ENCODE assay signal across 27 cellular contexts in the genomic region with DNA sequence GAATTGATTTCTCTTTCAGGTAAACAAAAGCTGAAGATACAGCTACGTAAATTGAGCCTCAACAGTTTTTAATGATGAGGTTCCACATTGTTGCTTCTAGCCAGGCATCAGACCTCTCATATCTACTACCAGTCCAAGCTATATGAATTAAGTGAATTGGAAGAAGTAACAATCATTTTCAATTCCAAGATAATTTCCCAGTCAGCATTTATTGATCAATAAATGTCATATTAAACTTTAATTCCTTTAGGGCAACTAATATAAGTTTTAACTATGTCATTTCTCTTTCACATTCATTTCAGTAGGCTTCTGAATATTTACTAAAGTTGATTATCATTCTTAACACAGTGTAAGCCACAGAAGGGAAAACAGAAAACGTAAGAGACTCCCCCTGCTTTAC.
DNase-seq lines count a peak whose midpoint lies in the region; ATAC-seq, FAIRE-seq and TF ChIP-seq lines count a peak whose summit lies in the region.
"Had no signal": no experiment of that assay in that cellular context is flagged by ENCODE, and none has a peak within 500 bp of the region (broad histone marks: within the 10 kb centered on the region; RNA-seq: fewer than 3 reads in every experiment).

No MANE protein-coding gene starts in this region.

- H3K4me3 ChIP-seq in mammary epithelial cell (replicated peaks in 1 of 3; ENCODE audit: insufficient read depth in 1 of 3, low read depth in 2 of 3, low read length in 3 of 3) (no peak overlapping the region), A549 (no peak overlapping the region), smooth muscle cell (no peak overlapping the region)
- H3K4me3 ChIP-seq: BLaER1, GM12878 had no signal

- no peak for DNase-seq in MCF 10A (ENCODE audit: unreplicated experiment)
- no peak for DNase-seq in mammary epithelial cell
- no peak for DNase-seq in A549 (ENCODE audit: low read depth in 1 of 2, low spot score in 1 of 2)
- DNase-seq in OCI-M1 (lab: John Stamatoyannopoulos, UW) = peak; percentile 5
- no peak for DNase-seq in smooth muscle cell (lab: John Stamatoyannopoulos, UW; ENCODE audit: unreplicated experiment)
- DNase-seq in NCI-H774 (lab: John Stamatoyannopoulos, UW) = no peak
- DNase-seq: ACHN; BE2C; C1 segment of cervical spinal cord; CD4-positive, alpha-beta memory T cell; CD4-positive, CD25-positive, alpha-beta regulatory T cell; CD8-positive, alpha-beta memory T cell; COR-L47; DMS 273 treated with DMSO at 0.1 percent for 48 hours; DMS153; DMS53; DMS79; DND-41; EL; GDM1 had no signal

- 34% methylated on average over 2 of the region's 2 CpGs for WGBS in mammary epithelial cell (ENCODE audit: low coverage, missing lambda C conversion rate)
- 23% methylated on average over 2 of the region's 2 CpGs for WGBS in A549 (ENCODE audit: missing lambda C conversion rate)
- 87% methylated on average over 2 of the region's 2 CpGs for WGBS in smooth muscle cell (ENCODE audit: low lambda C conversion rate)

- no peak for TF ChIP-seq EP300 in A549 (IDR thresholded peaks at IDR 0.05)

- H3K27me3 Mint-ChIP-seq in MCF 10A (ENCODE audit: insufficient read depth, unreplicated experiment) = no peaks in the 10 kb centered on the region
- H3K27me3 Mint-ChIP-seq: CD4-positive, alpha-beta memory T cell; CD4-positive, CD25-positive, alpha-beta regulatory T cell; CD8-positive, alpha-beta memory T cell had no signal

- BruUV-seq in MCF 10A (replicated peaks; lab: Mats Ljungman, UMichigan) (no TSS peak), mammary epithelial cell (replicated peaks; lab: Mats Ljungman, UMichigan) (no TSS peak)

- no peaks in the 10 kb centered on the region for H3K4me1 ChIP-seq in mammary epithelial cell (ENCODE audit: insufficient read depth, low read length)
- H3K4me1 ChIP-seq in A549 = no peaks in the 10 kb centered on the region
- H3K4me1 ChIP-seq in smooth muscle cell (ENCODE audit: low read depth) = peaks cover 10% of the 10 kb centered on the region
- H3K4me1 ChIP-seq: BE2C, BLaER1 had no signal

- H3K27me3 ChIP-seq in mammary epithelial cell (ENCODE audit: insufficient read depth, low read length) (no peaks in the 10 kb centered on the region), smooth muscle cell (ENCODE audit: low read depth) (no peaks in the 10 kb centered on the region)
- H3K27me3 ChIP-seq: BE2C, BLaER1 had no signal

- H3K4me1 Mint-ChIP-seq in MCF 10A (ENCODE audit: insufficient read depth, unreplicated experiment) = peaks cover 12% of the 10 kb centered on the region
- H3K4me1 Mint-ChIP-seq: CD14-positive monocyte; CD4-positive, CD25-positive, alpha-beta regulatory T cell; CD8-positive, alpha-beta memory T cell had no signal

- H3K36me3 ChIP-seq in mammary epithelial cell (ENCODE audit: insufficient read depth, low read length) = no peaks in the 10 kb centered on the region
- H3K36me3 ChIP-seq in smooth muscle cell (ENCODE audit: low read depth) = no peaks in the 10 kb centered on the region
- H3K36me3 ChIP-seq: BE2C, BLaER1 had no signal

- no peak overlapping the region for H3K4me3 Mint-ChIP-seq in MCF 10A (ENCODE audit: unreplicated experiment)
- H3K4me3 Mint-ChIP-seq: CD14-positive monocyte; CD4-positive, alpha-beta memory T cell; CD4-positive, CD25-positive, alpha-beta regulatory T cell; CD8-positive, alpha-beta memory T cell had no signal

- POLR2A ChIA-PET in MCF 10A (lab: Yijun Ruan, JAX) (no interaction called here), A549 (lab: Yijun Ruan, JAX) (no interaction called here)

- in situ Hi-C loops in mammary epithelial cell (cut with MboI; ENCODE audit: low sequenced_read_pairs in 2 of 2) = no loop called here

- peaks cover 18% of the 10 kb centered on the region for H3K9me3 ChIP-seq in mammary epithelial cell (replicated peaks; ENCODE audit: insufficient read depth, low read length)
- no peaks in the 10 kb centered on the region for H3K9me3 ChIP-seq in A549
- no peaks in the 10 kb centered on the region for H3K9me3 ChIP-seq in smooth muscle cell (replicated peaks; ENCODE audit: low read depth)
- H3K9me3 ChIP-seq: BE2C, BLaER1 had no signal

- H2AFZ ChIP-seq in mammary epithelial cell (ENCODE audit: low read depth, low read length) (no peak overlapping the region), smooth muscle cell (ENCODE audit: low read depth) (peak overlapping the region; percentile 80)

- intact Hi-C loops in MCF 10A (cut with micrococcal nuclease) = loop anchor here (10.0 kb wide), 1 partner anchor 631 kb away; no protein-coding TSS in a partner anchor
- intact Hi-C loops in mammary epithelial cell (cut with micrococcal nuclease) = no loop called here

- H3K27ac Mint-ChIP-seq in MCF 10A (ENCODE audit: low read depth, unreplicated experiment) = peak overlapping the region; percentile 50
- H3K27ac Mint-ChIP-seq: CD14-positive monocyte; CD4-positive, alpha-beta memory T cell; CD4-positive, CD25-positive, alpha-beta regulatory T cell; CD8-positive, alpha-beta memory T cell had no signal

- H3K9me3 Mint-ChIP-seq in MCF 10A (ENCODE audit: unreplicated experiment) = no peaks in the 10 kb centered on the region

- H4K20me1 ChIP-seq in mammary epithelial cell (ENCODE audit: insufficient read depth, low read length) = no peaks in the 10 kb centered on the region
- H4K20me1 ChIP-seq in smooth muscle cell (ENCODE audit: low read depth) = no peaks in the 10 kb centered on the region
- H4K20me1 ChIP-seq: BLaER1 had no signal

- H3K9ac ChIP-seq in mammary epithelial cell (ENCODE audit: insufficient read depth, low read length) = no peak overlapping the region
- H3K9ac ChIP-seq in smooth muscle cell (ENCODE audit: low read depth) = no peak overlapping the region
- H3K9ac ChIP-seq: BLaER1 had no signal

- CTCF ChIA-PET in MCF 10A (lab: Yijun Ruan, JAX) = interaction anchor here (0.6 kb wide), 1 partner anchor 1635 kb away, joined by 3 read pairs; no protein-coding TSS in a partner anchor
- CTCF ChIA-PET in mammary epithelial cell (lab: Charles Lee; ENCODE audit: low non-redundant PET) = no interaction called here
- CTCF ChIA-PET in A549 (lab: Yijun Ruan, JAX) = no interaction called here

- ATAC-seq in A549 (no peak), HG03280 (IDR thresholded peaks at IDR 0.05; ENCODE audit: unreplicated experiment) (no peak)
- ATAC-seq: GM12878 had no signal

- no peaks in the 10 kb centered on the region for H3F3A ChIP-seq in smooth muscle cell (ENCODE audit: low read depth)

- no peak for TF ChIP-seq RAD21 in A549 (conservative IDR thresholded peaks at IDR 0.05 in 1 of 2, IDR thresholded peaks at IDR 0.05 in 1 of 2)

- dilution Hi-C loops in mammary epithelial cell (cut with HindIII; ENCODE audit: low sequenced_read_pairs) = no loop called here

- no peak for FAIRE-seq in A549 (lab: Jason Lieb, UNC)
- FAIRE-seq: GM12878, GM12892, GM18507 had no signal

- no peak overlapping the region for H3K4me2 ChIP-seq in mammary epithelial cell (ENCODE audit: insufficient read depth, low read depth, low read length)
- no peak overlapping the region for H3K4me2 ChIP-seq in A549
- H3K4me2 ChIP-seq in smooth muscle cell = no peak overlapping the region
- H3K4me2 ChIP-seq: BLaER1 had no signal

- no peak overlapping the region for H3K27ac ChIP-seq in mammary epithelial cell (ENCODE audit: insufficient read depth, low read depth, low read length)
- H3K27ac ChIP-seq in A549 = no peak overlapping the region
- H3K27ac ChIP-seq in smooth muscle cell (ENCODE audit: low read depth) = peak overlapping the region; percentile 17
- H3K27ac ChIP-seq: 22Rv1, BLaER1 had no signal

- no peaks in the 10 kb centered on the region for H3K36me3 Mint-ChIP-seq in MCF 10A (ENCODE audit: insufficient read depth, unreplicated experiment)
- H3K36me3 Mint-ChIP-seq: CD14-positive monocyte; CD4-positive, alpha-beta memory T cell; CD4-positive, CD25-positive, alpha-beta regulatory T cell; CD8-positive, alpha-beta memory T cell had no signal

- H3K79me2 ChIP-seq in mammary epithelial cell (ENCODE audit: insufficient read depth, low read length) (no peaks in the 10 kb centered on the region), smooth muscle cell (ENCODE audit: low read depth) (no peaks in the 10 kb centered on the region)

- no peak for TF ChIP-seq CTCF in MCF 10A (IDR thresholded peaks at IDR 0.05; ENCODE audit: unreplicated experiment)
- no peak for TF ChIP-seq CTCF in mammary epithelial cell (conservative IDR thresholded peaks at IDR 0.05 in 1 of 2, IDR thresholded peaks at IDR 0.05 in 1 of 2; ENCODE audit: extremely low read depth in 1 of 2, insufficient read depth in 1 of 2, low read depth in 1 of 2, low read length in 2 of 2)
- no peak for TF ChIP-seq CTCF in A549 (IDR thresholded peaks at IDR 0.05)
- no peak for TF ChIP-seq CTCF in smooth muscle cell (IDR thresholded peaks at IDR 0.05; ENCODE audit: borderline replicate concordance, insufficient read depth, poor library complexity, severe bottlenecking)

- no peak for TF ChIP-seq POLR2A in A549 (IDR thresholded peaks at IDR 0.05; ENCODE audit: low read length)

TF ChIP-seq in A549, 52 proteins besides CTCF, POLR2A, EP300 and RAD21:
- TF ChIP-seq FOSB (CRISPR knock-in tag; IDR thresholded peaks at IDR 0.05) (no peak), JUNB (IDR thresholded peaks at IDR 0.05) (no peak), POLR2AphosphoS2 (conservative IDR thresholded peaks at IDR 0.05; ENCODE audit: low read length) (no peak), MAFK (IDR thresholded peaks at IDR 0.05; ENCODE audit: partially characterized antibody) (peak; percentile 64)
- TF ChIP-seq, protein P1, sequence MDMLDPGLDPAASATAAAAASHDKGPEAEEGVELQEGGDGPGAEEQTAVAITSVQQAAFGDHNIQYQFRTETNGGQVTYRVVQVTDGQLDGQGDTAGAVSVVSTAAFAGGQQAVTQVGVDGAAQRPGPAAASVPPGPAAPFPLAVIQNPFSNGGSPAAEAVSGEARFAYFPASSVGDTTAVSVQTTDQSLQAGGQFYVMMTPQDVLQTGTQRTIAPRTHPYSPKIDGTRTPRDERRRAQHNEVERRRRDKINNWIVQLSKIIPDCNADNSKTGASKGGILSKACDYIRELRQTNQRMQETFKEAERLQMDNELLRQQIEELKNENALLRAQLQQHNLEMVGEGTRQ (IDR thresholded peaks at IDR 0.05) = no peak
